ENCODE assay signal across 1 cellular context in genomic region chrX:131762802-131763234, GRCh38.
TF ChIP-seq lines count a peak whose summit lies in the region.

No MANE protein-coding gene starts in this region.

TF ChIP-seq in GM12878, 131 proteins besides CTCF, POLR2A, EP300 and RAD21 (continued from another document):
- TF ChIP-seq ZNF592 (IDR thresholded peaks at IDR 0.05) (peak; percentile 60; the same call in 1 of the 2 replicates), STAT3 (IDR thresholded peaks at IDR 0.05; ENCODE audit: low read depth, low read length) (no peak), ZNF384 (IDR thresholded peaks at IDR 0.05; ENCODE audit: borderline replicate concordance, low read depth, low read length) (peak; percentile 100), YBX1 (IDR thresholded peaks at IDR 0.05) (no peak), SREBF2 (IDR thresholded peaks at IDR 0.05; ENCODE audit: low read length) (no peak), GABPA (IDR thresholded peaks at IDR 0.05; ENCODE audit: low read depth) (no peak), SUZ12 (IDR thresholded peaks at IDR 0.05; ENCODE audit: unreplicated experiment) (no peak), SRF (IDR thresholded peaks at IDR 0.05; ENCODE audit: low read depth in 2 of 2, low read length in 2 of 2) (no peak), HDAC6 (IDR thresholded peaks at IDR 0.05; ENCODE audit: unreplicated experiment) (no peak), PAX8 (IDR thresholded peaks at IDR 0.05) (no peak), KDM1A (IDR thresholded peaks at IDR 0.05; ENCODE audit: borderline replicate concordance) (no peak), RELB (IDR thresholded peaks at IDR 0.05; ENCODE audit: low read depth) (0 out of 2 replicates have a peak, but pooled peaks have one; percentile 28), ZNF687 (IDR thresholded peaks at IDR 0.05) (no peak), HCFC1 (IDR thresholded peaks at IDR 0.05; ENCODE audit: low read length) (peak; percentile 48)
